ENCODE assay signal across 9 cellular contexts in the genomic region with DNA sequence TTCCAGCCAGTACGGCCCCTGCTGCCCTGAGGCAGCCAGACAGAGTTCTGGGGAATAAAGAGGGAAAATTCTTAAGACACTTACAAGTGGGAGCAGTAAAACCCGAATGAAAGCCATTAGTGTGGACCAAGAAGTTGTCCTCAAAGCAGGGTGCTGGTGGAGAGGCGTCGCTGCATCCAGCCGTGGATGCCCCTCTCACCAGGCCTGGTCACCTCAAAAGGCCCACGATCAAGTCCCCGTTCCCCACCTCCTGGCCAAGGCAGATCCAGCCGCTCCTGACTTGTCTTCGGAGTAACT. TPM values are rescaled to one million over a fixed set of nuclear protein-coding genes. Genes with fewer than 3 reads are reported as not detected.
A peak's percentile ranks its signal among the peaks of the same experiment; 100 is the strongest.
DNase-seq lines count a peak whose midpoint lies in the region; ATAC-seq and TF ChIP-seq lines count a peak whose summit lies in the region.
"Had no signal": no experiment of that assay in that cellular context is flagged by ENCODE, and none has a peak within 500 bp of the region (broad histone marks: within the 10 kb centered on the region; RNA-seq: fewer than 3 reads in every experiment).

No MANE protein-coding gene starts in this region.

- POLR2A ChIA-PET in BJ (lab: Charles Lee): no interaction called here
- POLR2A ChIA-PET in activated CD4-positive, alpha-beta memory T cell treated with anti-CD3 and anti-CD28 coated beads, Interleukin-2, amount 10 ng/mL, durations not matched to agents 7 days and 5 days (lab: Charles Lee): no interaction called here

- DNase-seq in BJ (ENCODE audit: low read depth): no peak
- DNase-seq in activated CD4-positive, alpha-beta memory T cell treated with anti-CD3 and anti-CD28 coated beads, Interleukin-2, amount 10 ng/mL, durations not matched to agents 7 days and 5 days: no peak
- DNase-seq in heart right ventricle: no peak
- DNase-seq in pons (ENCODE audit: low spot score): peak; percentile 45
- no peak for DNase-seq in NCI-H1436 (lab: John Stamatoyannopoulos, UW)
- DNase-seq: HCEC 1CT had no signal

- H3K36me3 Mint-ChIP-seq in activated CD4-positive, alpha-beta memory T cell treated with anti-CD3 and anti-CD28 coated beads, Interleukin-2, amount 10 ng/mL, durations not matched to agents 7 days and 5 days (ENCODE audit: low read depth): no peaks in the 10 kb centered on the region

- H3K27ac ChIP-seq in heart right ventricle: peak overlapping the region in 9 of 10 donors; percentile 74 to 89 (median 87)

- 12 to 19% methylated on average over 9 of the region's 9 CpGs for WGBS in heart right ventricle, 2 donors

- ATAC-seq in heart right ventricle: peak in 5 of 8 donors; percentile 8 to 22 (median 20)
- ATAC-seq in GM21737 (IDR thresholded peaks at IDR 0.05; ENCODE audit: unreplicated experiment): no peak
- ATAC-seq in GM19397 (IDR thresholded peaks at IDR 0.05; ENCODE audit: unreplicated experiment): no peak
- ATAC-seq in HG02840 (IDR thresholded peaks at IDR 0.05; ENCODE audit: low FRiP score, unreplicated experiment): no peak

- no peaks in the 10 kb centered on the region; the same call in 1 of the 2 replicates for H3K27me3 ChIP-seq in BJ (ENCODE audit: control insufficient read depth, insufficient read depth, low read length)
- peaks cover 0 to 12% (median 0%) of the 10 kb centered on the region in 7 donors for H3K27me3 ChIP-seq in heart right ventricle

- CTCF ChIA-PET in BJ (lab: Yijun Ruan, JAX): interaction anchor here (1.8 kb wide), 1 partner anchor 458 kb away, joined by 7 read pairs; no protein-coding TSS in a partner anchor
- CTCF ChIA-PET in activated CD4-positive, alpha-beta memory T cell treated with anti-CD3 and anti-CD28 coated beads, Interleukin-2, amount 10 ng/mL, durations not matched to agents 7 days and 5 days (lab: Charles Lee): no interaction called here

- peak overlapping the region; percentile 27 for H3K4me3 Mint-ChIP-seq in activated CD4-positive, alpha-beta memory T cell treated with anti-CD3 and anti-CD28 coated beads, Interleukin-2, amount 10 ng/mL, durations not matched to agents 7 days and 5 days

- H3K9me3 Mint-ChIP-seq in activated CD4-positive, alpha-beta memory T cell treated with anti-CD3 and anti-CD28 coated beads, Interleukin-2, amount 10 ng/mL, durations not matched to agents 7 days and 5 days: no peaks in the 10 kb centered on the region

- H3K4me3 ChIP-seq in BJ (ENCODE audit: low read depth, low read length) (peak overlapping the region; percentile 59), heart right ventricle (peak overlapping the region; percentile 11 to 79 (median 66))

- H3K36me3 ChIP-seq in BJ (ENCODE audit: control insufficient read depth, insufficient read depth, low read length): no peaks in the 10 kb centered on the region; the same call in none of the 2 replicates
- H3K36me3 ChIP-seq in heart right ventricle: no peaks in the 10 kb centered on the region

- peaks cover 2% of the 10 kb centered on the region for H3K4me1 Mint-ChIP-seq in activated CD4-positive, alpha-beta memory T cell treated with anti-CD3 and anti-CD28 coated beads, Interleukin-2, amount 10 ng/mL, durations not matched to agents 7 days and 5 days

- H3K9me3 ChIP-seq in heart right ventricle: no peaks in the 10 kb centered on the region

- H3K4me1 ChIP-seq in heart right ventricle: peaks cover 3 to 65% (median 50%) of the 10 kb centered on the region in 9 donors

- no peak overlapping the region for H3K27ac Mint-ChIP-seq in activated CD4-positive, alpha-beta memory T cell treated with anti-CD3 and anti-CD28 coated beads, Interleukin-2, amount 10 ng/mL, durations not matched to agents 7 days and 5 days

- TF ChIP-seq CTCF in BJ (IDR thresholded peaks at IDR 0.05; ENCODE audit: insufficient read depth, low read depth, low read length) (0 out of 2 replicates have a peak, but pooled peaks have one; percentile 2), heart right ventricle (IDR thresholded peaks at IDR 0.05) (no peak)

- H3K27me3 Mint-ChIP-seq in activated CD4-positive, alpha-beta memory T cell treated with anti-CD3 and anti-CD28 coated beads, Interleukin-2, amount 10 ng/mL, durations not matched to agents 7 days and 5 days: peaks cover 30% of the 10 kb centered on the region

- intact Hi-C loops in heart right ventricle (cut with DNase I): loop anchor here in 6 of 10 donors (2.0 to 10.0 kb wide), 8 partner anchors 30 to 132 kb away; no protein-coding TSS in a partner anchor

RNA-seq across cellular contexts. Expression of gene VSTM4, which starts 0.7 kb away (rescaled TPM):
- polyA plus RNA-seq in BJ (2011; rRNA removed): 2.8 and 4.4 TPM in 2 replicates
- 2.8 and 4.2 TPM in 2 replicates for polyA minus RNA-seq in BJ (2011; rRNA and poly(A)+ RNA removed)
- total RNA-seq in activated CD4-positive, alpha-beta memory T cell treated with anti-CD3 and anti-CD28 coated beads, Interleukin-2, amount 10 ng/mL, durations not matched to agents 7 days and 5 days: under 1 TPM; 0.10 TPM
- total RNA-seq in heart right ventricle: 10 to 100 TPM; 12.0 to 26.7 (median 18.1) TPM
- 1 to 10 TPM; 5.0 to 6.1 TPM for polyA plus RNA-seq in heart right ventricle

RNA-seq across cellular contexts. Expression of gene FAM170B, which starts 19.2 kb away (rescaled TPM):
- not detected in 2 replicates for polyA plus RNA-seq in BJ (2011; rRNA removed)
- not detected in 2 replicates for polyA minus RNA-seq in BJ (2011; rRNA and poly(A)+ RNA removed)
- under 1 TPM; 0.15 to 0.33 TPM for total RNA-seq in activated CD4-positive, alpha-beta memory T cell treated with anti-CD3 and anti-CD28 coated beads, Interleukin-2, amount 10 ng/mL, durations not matched to agents 7 days and 5 days
- total RNA-seq in heart right ventricle: not detected
- polyA plus RNA-seq in heart right ventricle: not detected

Comparison
In these comparisons a context has a peak if more than half of its experiments do, and no peak if none do; other contexts are left out.
1. ATAC-seq: peak in heart right ventricle (5 of 8); none in GM21737 (single experiment), GM19397 (single experiment) and HG02840 (single experiment).
2. RNA of gene VSTM4, which starts 0.7 kb away (total RNA-seq): 12.0 to 26.7 TPM in heart right ventricle; 0.10 TPM in activated CD4-positive, alpha-beta memory T cell treated with anti-CD3 and anti-CD28 coated beads, Interleukin-2, amount 10 ng/mL, durations not matched to agents 7 days and 5 days; every median in the first group is over 10 times any median in the second.